ENCODE assay signal across 18 cellular contexts in genomic region chr16:88335150-88335685, GRCh38. TPM values are rescaled to one million over a fixed set of nuclear protein-coding genes. Genes with fewer than 3 reads are reported as not detected.
DNase-seq lines count a peak whose midpoint lies in the region; ATAC-seq and TF ChIP-seq lines count a peak whose summit lies in the region.
"Had no signal": no experiment of that assay in that cellular context is flagged by ENCODE, and none has a peak within 500 bp of the region (broad histone marks: within the 10 kb centered on the region; RNA-seq: fewer than 3 reads in every experiment).

No MANE protein-coding gene starts in this region.

- peak overlapping the region; percentile 76 for H2AK5ac ChIP-seq in neuronal stem cell (ENCODE audit: low read depth, low read length)

- H3K9me3 ChIP-seq in neuronal stem cell (replicated peaks in 1 of 2; ENCODE audit: control insufficient read depth in 2 of 2, insufficient read depth in 1 of 2, low read depth in 1 of 2, low read length in 2 of 2) = peaks cover 0 to 12% of the 10 kb centered on the region in 2 donors

- no peak overlapping the region for H3K18ac ChIP-seq in neuronal stem cell (ENCODE audit: low read length)

- H3K4me3 ChIP-seq in fibroblast of the aortic adventitia (ENCODE audit: low read depth, low read length) (no peak overlapping the region), neuronal stem cell (ENCODE audit: low read length in 2 of 2) (no peak overlapping the region)

- peak overlapping the region; percentile 27 for H2BK15ac ChIP-seq in neuronal stem cell (ENCODE audit: low read length)

- peaks cover 0 to 3% of the 10 kb centered on the region in 2 donors for H3K36me3 ChIP-seq in neuronal stem cell (replicated peaks in 1 of 2; ENCODE audit: control insufficient read depth in 2 of 2, insufficient read depth in 2 of 2, low read length in 2 of 2)

- intact Hi-C loops in Right ventricle myocardium superior (cut with DNase I) (no loop called here), left cardiac atrium (cut with DNase I) (no loop called here)

- H2BK120ac ChIP-seq in neuronal stem cell (ENCODE audit: low read depth, low read length) = no peak overlapping the region

- no peaks in the 10 kb centered on the region for H3K79me1 ChIP-seq in neuronal stem cell (ENCODE audit: low read depth, low read length)

- no peak overlapping the region for H4K8ac ChIP-seq in neuronal stem cell (ENCODE audit: low read depth, low read length)

- peak; percentile 30 for DNase-seq in Right ventricle myocardium superior
- no peak for DNase-seq in left cardiac atrium
- peak; percentile 6 for DNase-seq in fibroblast of the aortic adventitia (ENCODE audit: low read depth)
- no peak for DNase-seq in neuronal stem cell (ENCODE audit: low spot score)
- DNase-seq in cerebellum (ENCODE audit: low spot score) = no peak
- DNase-seq in activated T-cell treated with anti-CD3 and anti-CD28 coated beads, Interleukin-2, amount 50 U/mL, for 1 hour = no peak
- no peak for DNase-seq in SK-N-DZ (ENCODE audit: low spot score)
- DNase-seq: DMS53, EL, GF-D8, KBM-7, NCI-H1105, NCI-H2029 treated with DMSO at 0.1 percent for 48 hours, NCI-H226, NCI-H510A treated with DMSO at 0.1 percent for 48 hours, NCI-H748 treated with DMSO at 0.1 percent for 48 hours had no signal

- peaks cover 0 to 3% (median 0%) of the 10 kb centered on the region in 3 experiments for H3K27me3 ChIP-seq in neuronal stem cell (ENCODE audit: control insufficient read depth in 3 of 3, insufficient read depth in 3 of 3, low read depth in 1 of 3, low read length in 3 of 3)

- H3K4me2 ChIP-seq in neuronal stem cell (ENCODE audit: insufficient read depth, low read length, poor library complexity, severe bottlenecking) = no peak overlapping the region

- no peak overlapping the region for H2BK12ac ChIP-seq in neuronal stem cell (ENCODE audit: low read length)

- H3K14ac ChIP-seq in neuronal stem cell (ENCODE audit: low read length) = no peak overlapping the region

- no peak overlapping the region for H3K4ac ChIP-seq in neuronal stem cell (ENCODE audit: low read length)

- H3K23ac ChIP-seq in neuronal stem cell (ENCODE audit: low read depth, low read length, poor library complexity) = peak overlapping the region; percentile 76

- H3K4me1 ChIP-seq in neuronal stem cell (ENCODE audit: control insufficient read depth in 2 of 2, insufficient read depth in 1 of 2, low read depth in 1 of 2, low read length in 2 of 2) = peaks cover 0 to 2% of the 10 kb centered on the region in 2 donors

- H3K27ac ChIP-seq in neuronal stem cell (replicated peaks; ENCODE audit: low read length) = no peak overlapping the region
- H3K27ac ChIP-seq: 22Rv1 had no signal

- H2AFZ ChIP-seq in neuronal stem cell (ENCODE audit: low read length) = no peak overlapping the region

- no CpG with 5 or more reads among the region's 10 CpGs for whole genome bisulfite sequencing in neuronal stem cell (ENCODE audit: extremely low coverage in 2 of 2, insufficient read length in 2 of 2, insufficient replicate concordance in 1 of 2), 2 donors

- H2BK5ac ChIP-seq in neuronal stem cell (ENCODE audit: low read length) = no peak overlapping the region

- TF ChIP-seq CTCF in fibroblast of the aortic adventitia (IDR thresholded peaks at IDR 0.05; ENCODE audit: insufficient read depth, low read length) = no peak

- no peak overlapping the region for H3K9ac ChIP-seq in neuronal stem cell (ENCODE audit: low read depth, low read length, poor library complexity)

- ATAC-seq in Right ventricle myocardium superior (ENCODE audit: poor library complexity) (no peak), left cardiac atrium (no peak)
- no peak for ATAC-seq in activated CD4-positive, CD25-positive, alpha-beta regulatory T cell treated with anti-CD3 and anti-CD28 coated beads, Interleukin-2, amount 50 U/mL, for 24 hours

- H4K91ac ChIP-seq in neuronal stem cell (ENCODE audit: low read depth, low read length, poor library complexity) = no peak overlapping the region

RNA-seq across cellular contexts. Expression of gene ZNF469, which starts 47.5 kb away (rescaled TPM):
- total RNA-seq in Right ventricle myocardium superior (0.94 TPM), left cardiac atrium (1 to 10 TPM in 1 of 2 donors, under 1 TPM in 1; 0.65 to 1.7 TPM), fibroblast of the aortic adventitia (ENCODE audit: low replicate concordance) (5.8 and 7.0 TPM in 2 replicates), cerebellum (0.73 TPM)
- 0.26 TPM for polyA plus RNA-seq in neuronal stem cell (2013, experiment 1 of 2)
- 0.29 TPM for polyA plus RNA-seq in neuronal stem cell (2013, experiment 2 of 2)
- polyA plus RNA-seq in SK-N-DZ (2014; cell fraction: cytosol; rRNA removed) = 0.01 and 0.07 TPM in 2 replicates
- 0.14 and 0.53 TPM in 2 replicates for polyA plus RNA-seq in SK-N-DZ (2014; cell fraction: nucleus; rRNA removed)

Comparison
In these comparisons a context has a peak if more than half of its experiments do, and no peak if none do; other contexts are left out.
1. DNase-seq: peak in Right ventricle myocardium superior (single experiment) and fibroblast of the aortic adventitia (single experiment); none in left cardiac atrium (single experiment), neuronal stem cell (single experiment), cerebellum (single experiment), activated T-cell treated with anti-CD3 and anti-CD28 coated beads, Interleukin-2, amount 50 U/mL, for 1 hour (single experiment) and SK-N-DZ (single experiment).